Comparison of ENCODE assay signal across 2 cellular contexts in the genomic region with DNA sequence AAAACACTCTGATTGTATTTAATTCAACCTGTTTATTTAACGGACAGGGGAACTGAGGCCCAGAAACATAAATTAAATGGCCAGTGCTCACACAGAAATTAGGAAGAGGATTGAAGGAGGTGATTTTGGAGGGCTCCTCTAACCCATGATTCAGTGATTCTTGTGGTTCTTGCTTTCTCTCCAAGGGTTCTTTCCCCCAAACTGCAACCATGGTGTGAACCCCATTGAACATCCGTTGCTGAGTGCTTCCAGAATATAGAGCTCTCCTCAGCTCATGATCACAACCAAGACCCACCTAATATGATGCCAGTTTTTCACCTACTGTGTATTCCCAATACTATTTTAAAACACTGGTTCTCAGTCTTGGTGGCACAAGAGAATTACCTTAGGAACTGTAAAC.
TF ChIP-seq lines count a peak whose summit lies in the region.

No MANE protein-coding gene starts in this region.

TF ChIP-seq in HCT116, 20 proteins besides CTCF, POLR2A, EP300 and RAD21 (continued from another document):
- TF ChIP-seq, protein P1, sequence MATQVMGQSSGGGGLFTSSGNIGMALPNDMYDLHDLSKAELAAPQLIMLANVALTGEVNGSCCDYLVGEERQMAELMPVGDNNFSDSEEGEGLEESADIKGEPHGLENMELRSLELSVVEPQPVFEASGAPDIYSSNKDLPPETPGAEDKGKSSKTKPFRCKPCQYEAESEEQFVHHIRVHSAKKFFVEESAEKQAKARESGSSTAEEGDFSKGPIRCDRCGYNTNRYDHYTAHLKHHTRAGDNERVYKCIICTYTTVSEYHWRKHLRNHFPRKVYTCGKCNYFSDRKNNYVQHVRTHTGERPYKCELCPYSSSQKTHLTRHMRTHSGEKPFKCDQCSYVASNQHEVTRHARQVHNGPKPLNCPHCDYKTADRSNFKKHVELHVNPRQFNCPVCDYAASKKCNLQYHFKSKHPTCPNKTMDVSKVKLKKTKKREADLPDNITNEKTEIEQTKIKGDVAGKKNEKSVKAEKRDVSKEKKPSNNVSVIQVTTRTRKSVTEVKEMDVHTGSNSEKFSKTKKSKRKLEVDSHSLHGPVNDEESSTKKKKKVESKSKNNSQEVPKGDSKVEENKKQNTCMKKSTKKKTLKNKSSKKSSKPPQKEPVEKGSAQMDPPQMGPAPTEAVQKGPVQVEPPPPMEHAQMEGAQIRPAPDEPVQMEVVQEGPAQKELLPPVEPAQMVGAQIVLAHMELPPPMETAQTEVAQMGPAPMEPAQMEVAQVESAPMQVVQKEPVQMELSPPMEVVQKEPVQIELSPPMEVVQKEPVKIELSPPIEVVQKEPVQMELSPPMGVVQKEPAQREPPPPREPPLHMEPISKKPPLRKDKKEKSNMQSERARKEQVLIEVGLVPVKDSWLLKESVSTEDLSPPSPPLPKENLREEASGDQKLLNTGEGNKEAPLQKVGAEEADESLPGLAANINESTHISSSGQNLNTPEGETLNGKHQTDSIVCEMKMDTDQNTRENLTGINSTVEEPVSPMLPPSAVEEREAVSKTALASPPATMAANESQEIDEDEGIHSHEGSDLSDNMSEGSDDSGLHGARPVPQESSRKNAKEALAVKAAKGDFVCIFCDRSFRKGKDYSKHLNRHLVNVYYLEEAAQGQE (IDR thresholded peaks at IDR 0.05; ENCODE audit: low read depth) = no peak
- TF ChIP-seq, protein P2, sequence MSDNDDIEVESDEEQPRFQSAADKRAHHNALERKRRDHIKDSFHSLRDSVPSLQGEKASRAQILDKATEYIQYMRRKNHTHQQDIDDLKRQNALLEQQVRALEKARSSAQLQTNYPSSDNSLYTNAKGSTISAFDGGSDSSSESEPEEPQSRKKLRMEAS (IDR thresholded peaks at IDR 0.05) = no peak
- no peak for TF ChIP-seq SP1 (IDR thresholded peaks at IDR 0.05; ENCODE audit: low read depth)
- TF ChIP-seq, protein P3, sequence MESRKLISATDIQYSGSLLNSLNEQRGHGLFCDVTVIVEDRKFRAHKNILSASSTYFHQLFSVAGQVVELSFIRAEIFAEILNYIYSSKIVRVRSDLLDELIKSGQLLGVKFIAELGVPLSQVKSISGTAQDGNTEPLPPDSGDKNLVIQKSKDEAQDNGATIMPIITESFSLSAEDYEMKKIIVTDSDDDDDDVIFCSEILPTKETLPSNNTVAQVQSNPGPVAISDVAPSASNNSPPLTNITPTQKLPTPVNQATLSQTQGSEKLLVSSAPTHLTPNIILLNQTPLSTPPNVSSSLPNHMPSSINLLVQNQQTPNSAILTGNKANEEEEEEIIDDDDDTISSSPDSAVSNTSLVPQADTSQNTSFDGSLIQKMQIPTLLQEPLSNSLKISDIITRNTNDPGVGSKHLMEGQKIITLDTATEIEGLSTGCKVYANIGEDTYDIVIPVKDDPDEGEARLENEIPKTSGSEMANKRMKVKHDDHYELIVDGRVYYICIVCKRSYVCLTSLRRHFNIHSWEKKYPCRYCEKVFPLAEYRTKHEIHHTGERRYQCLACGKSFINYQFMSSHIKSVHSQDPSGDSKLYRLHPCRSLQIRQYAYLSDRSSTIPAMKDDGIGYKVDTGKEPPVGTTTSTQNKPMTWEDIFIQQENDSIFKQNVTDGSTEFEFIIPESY (IDR thresholded peaks at IDR 0.05; ENCODE audit: extremely low read depth, insufficient replicate concordance, low read length) = no peak
- TF ChIP-seq ZNF274 (IDR thresholded peaks at IDR 0.05; ENCODE audit: low read depth, low read length) = no peak
- TF ChIP-seq, protein P4, sequence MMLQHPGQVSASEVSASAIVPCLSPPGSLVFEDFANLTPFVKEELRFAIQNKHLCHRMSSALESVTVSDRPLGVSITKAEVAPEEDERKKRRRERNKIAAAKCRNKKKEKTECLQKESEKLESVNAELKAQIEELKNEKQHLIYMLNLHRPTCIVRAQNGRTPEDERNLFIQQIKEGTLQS (IDR thresholded peaks at IDR 0.05) = no peak
- TF ChIP-seq CEBPB (IDR thresholded peaks at IDR 0.05; ENCODE audit: low read depth) = no peak
- no peak for TF ChIP-seq EZH2phosphoT487 (IDR thresholded peaks at IDR 0.05; ENCODE audit: borderline replicate concordance)
- TF ChIP-seq EGR1 (IDR thresholded peaks at IDR 0.05; ENCODE audit: low read depth) = no peak
- TF ChIP-seq TCF7L2 (IDR thresholded peaks at IDR 0.05; ENCODE audit: borderline replicate concordance, extremely low read depth, insufficient read depth, insufficient read length) = no peak
- TF ChIP-seq POLR2AphosphoS5 (IDR thresholded peaks at IDR 0.05; ENCODE audit: low read depth, low read length) = no peak
- no peak for TF ChIP-seq FOSL1 (IDR thresholded peaks at IDR 0.05; ENCODE audit: low read depth)
- TF ChIP-seq ELF1 (IDR thresholded peaks at IDR 0.05; ENCODE audit: borderline replicate concordance, low read depth) = no peak
- no peak for TF ChIP-seq YY1 (IDR thresholded peaks at IDR 0.05; ENCODE audit: extremely low read depth, insufficient replicate concordance, low read depth, low read length)
- no peak for TF ChIP-seq SRF (IDR thresholded peaks at IDR 0.05; ENCODE audit: low read depth)
- no peak for TF ChIP-seq SIN3A (IDR thresholded peaks at IDR 0.05; ENCODE audit: low read depth)
- TF ChIP-seq CBX3 (IDR thresholded peaks at IDR 0.05; ENCODE audit: low read depth) = no peak

TF ChIP-seq in GM23338, 12 proteins besides CTCF, POLR2A, EP300 and RAD21 (continued from another document):
- TF ChIP-seq CREB1 (CRISPR knock-in tag; IDR thresholded peaks at IDR 0.05; ENCODE audit: low read depth) (no peak), EZH2 (IDR thresholded peaks at IDR 0.05; ENCODE audit: low read depth, unreplicated experiment) (no peak), STAT1 (IDR thresholded peaks at IDR 0.05; ENCODE audit: unreplicated experiment) (no peak), ZNF114 (CRISPR knock-in tag; IDR thresholded peaks at IDR 0.05) (no peak), EZH2phosphoT487 (IDR thresholded peaks at IDR 0.05; ENCODE audit: unreplicated experiment) (no peak), NANOG (IDR thresholded peaks at IDR 0.05; ENCODE audit: borderline replicate concordance) (no peak), JUNB (IDR thresholded peaks at IDR 0.05; ENCODE audit: unreplicated experiment) (no peak), POLR2AphosphoS5 (IDR thresholded peaks at IDR 0.05; ENCODE audit: low read depth) (no peak), ZNF331 (CRISPR knock-in tag; IDR thresholded peaks at IDR 0.05; ENCODE audit: low read depth) (no peak)
- TF ChIP-seq, protein P5, sequence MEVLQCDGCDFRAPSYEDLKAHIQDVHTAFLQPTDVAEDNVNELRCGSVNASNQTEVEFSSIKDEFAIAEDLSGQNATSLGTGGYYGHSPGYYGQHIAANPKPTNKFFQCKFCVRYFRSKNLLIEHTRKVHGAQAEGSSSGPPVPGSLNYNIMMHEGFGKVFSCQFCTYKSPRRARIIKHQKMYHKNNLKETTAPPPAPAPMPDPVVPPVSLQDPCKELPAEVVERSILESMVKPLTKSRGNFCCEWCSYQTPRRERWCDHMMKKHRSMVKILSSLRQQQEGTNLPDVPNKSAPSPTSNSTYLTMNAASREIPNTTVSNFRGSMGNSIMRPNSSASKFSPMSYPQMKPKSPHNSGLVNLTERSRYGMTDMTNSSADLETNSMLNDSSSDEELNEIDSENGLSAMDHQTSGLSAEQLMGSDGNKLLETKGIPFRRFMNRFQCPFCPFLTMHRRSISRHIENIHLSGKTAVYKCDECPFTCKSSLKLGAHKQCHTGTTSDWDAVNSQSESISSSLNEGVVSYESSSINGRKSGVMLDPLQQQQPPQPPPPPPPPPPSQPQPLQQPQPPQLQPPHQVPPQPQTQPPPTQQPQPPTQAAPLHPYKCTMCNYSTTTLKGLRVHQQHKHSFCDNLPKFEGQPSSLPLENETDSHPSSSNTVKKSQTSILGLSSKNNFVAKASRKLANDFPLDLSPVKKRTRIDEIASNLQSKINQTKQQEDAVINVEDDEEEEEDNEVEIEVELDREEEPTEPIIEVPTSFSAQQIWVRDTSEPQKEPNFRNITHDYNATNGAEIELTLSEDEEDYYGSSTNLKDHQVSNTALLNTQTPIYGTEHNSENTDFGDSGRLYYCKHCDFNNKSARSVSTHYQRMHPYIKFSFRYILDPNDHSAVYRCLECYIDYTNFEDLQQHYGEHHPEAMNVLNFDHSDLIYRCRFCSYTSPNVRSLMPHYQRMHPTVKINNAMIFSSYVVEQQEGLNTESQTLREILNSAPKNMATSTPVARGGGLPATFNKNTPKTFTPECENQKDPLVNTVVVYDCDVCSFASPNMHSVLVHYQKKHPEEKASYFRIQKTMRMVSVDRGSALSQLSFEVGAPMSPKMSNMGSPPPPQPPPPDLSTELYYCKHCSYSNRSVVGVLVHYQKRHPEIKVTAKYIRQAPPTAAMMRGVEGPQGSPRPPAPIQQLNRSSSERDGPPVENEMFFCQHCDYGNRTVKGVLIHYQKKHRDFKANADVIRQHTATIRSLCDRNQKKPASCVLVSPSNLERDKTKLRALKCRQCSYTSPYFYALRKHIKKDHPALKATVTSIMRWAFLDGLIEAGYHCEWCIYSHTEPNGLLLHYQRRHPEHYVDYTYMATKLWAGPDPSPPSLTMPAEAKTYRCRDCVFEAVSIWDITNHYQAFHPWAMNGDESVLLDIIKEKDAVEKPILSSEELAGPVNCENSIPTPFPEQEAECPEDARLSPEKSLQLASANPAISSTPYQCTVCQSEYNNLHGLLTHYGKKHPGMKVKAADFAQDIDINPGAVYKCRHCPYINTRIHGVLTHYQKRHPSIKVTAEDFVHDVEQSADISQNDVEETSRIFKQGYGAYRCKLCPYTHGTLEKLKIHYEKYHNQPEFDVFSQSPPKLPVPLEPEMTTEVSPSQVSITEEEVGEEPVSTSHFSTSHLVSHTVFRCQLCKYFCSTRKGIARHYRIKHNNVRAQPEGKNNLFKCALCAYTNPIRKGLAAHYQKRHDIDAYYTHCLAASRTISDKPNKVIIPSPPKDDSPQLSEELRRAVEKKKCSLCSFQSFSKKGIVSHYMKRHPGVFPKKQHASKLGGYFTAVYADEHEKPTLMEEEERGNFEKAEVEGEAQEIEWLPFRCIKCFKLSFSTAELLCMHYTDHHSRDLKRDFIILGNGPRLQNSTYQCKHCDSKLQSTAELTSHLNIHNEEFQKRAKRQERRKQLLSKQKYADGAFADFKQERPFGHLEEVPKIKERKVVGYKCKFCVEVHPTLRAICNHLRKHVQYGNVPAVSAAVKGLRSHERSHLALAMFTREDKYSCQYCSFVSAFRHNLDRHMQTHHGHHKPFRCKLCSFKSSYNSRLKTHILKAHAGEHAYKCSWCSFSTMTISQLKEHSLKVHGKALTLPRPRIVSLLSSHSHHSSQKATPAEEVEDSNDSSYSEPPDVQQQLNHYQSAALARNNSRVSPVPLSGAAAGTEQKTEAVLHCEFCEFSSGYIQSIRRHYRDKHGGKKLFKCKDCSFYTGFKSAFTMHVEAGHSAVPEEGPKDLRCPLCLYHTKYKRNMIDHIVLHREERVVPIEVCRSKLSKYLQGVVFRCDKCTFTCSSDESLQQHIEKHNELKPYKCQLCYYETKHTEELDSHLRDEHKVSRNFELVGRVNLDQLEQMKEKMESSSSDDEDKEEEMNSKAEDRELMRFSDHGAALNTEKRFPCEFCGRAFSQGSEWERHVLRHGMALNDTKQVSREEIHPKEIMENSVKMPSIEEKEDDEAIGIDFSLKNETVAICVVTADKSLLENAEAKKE (CRISPR knock-in tag; IDR thresholded peaks at IDR 0.05) = no peak
- TF ChIP-seq, protein P1 (IDR thresholded peaks at IDR 0.05; ENCODE audit: unreplicated experiment) = no peak
